In genomic region chr22:48077699-48078098, GRCh38 we compare ENCODE assay signal across 31 cellular contexts.
"Had no signal": no experiment of that assay in that cellular context is flagged by ENCODE, and none has a peak within 500 bp of the region (broad histone marks: within the 10 kb centered on the region; RNA-seq: fewer than 3 reads in every experiment).

No MANE protein-coding gene starts in this region.

- H3K27me3 Mint-ChIP-seq: activated B cell treated with CpG ODN at 0.5 μM for 24 hours had no signal

- H3K27ac Mint-ChIP-seq: activated B cell treated with CpG ODN at 0.5 μM for 24 hours; activated CD8-positive, alpha-beta T cell treated with anti-CD3 and anti-CD28 coated beads for 36 hours; activated naive CD4-positive, alpha-beta T cell treated with anti-CD3 and anti-CD28 coated beads for 36 hours; activated naive CD4-positive, alpha-beta T cell treated with anti-CD3 and anti-CD28 coated beads, Interleukin-2, amount 50 U/mL, for 24 hours; activated naive CD8-positive, alpha-beta T cell treated with anti-CD3 and anti-CD28 coated beads for 36 hours; activated naive CD8-positive, alpha-beta T cell treated with anti-CD3 and anti-CD28 coated beads, Interleukin-2, amount 50 U/mL, for 24 hours; activated T-helper 17 cell treated with anti-CD3 and anti-CD28 coated beads, Interleukin-2, amount 50 U/mL, for 72 hours; endodermal cell; T-helper 17 cell; T-helper 2 cell treated with Interferon-gamma antibody and Interleukin-4, amounts not matched to agents 5 μg/mL and 100 μg/mL, for 36 hours had no signal

- H3K4me1 ChIP-seq: adrenal gland, body of pancreas had no signal

- H3K27me3 ChIP-seq: adrenal gland, body of pancreas had no signal

- H3K9me3 ChIP-seq: adrenal gland, body of pancreas had no signal

- DNase-seq: activated B cell treated with CpG ODN at 0.5 μM for 24 hours; activated CD4-positive, alpha-beta T cell treated with anti-CD3 and anti-CD28 coated beads for 48 hours; activated CD4-positive, alpha-beta T cell treated with anti-CD3 and anti-CD28 coated beads, Interleukin-2, amount 50 U/mL, for 1 hour; activated CD4-positive, alpha-beta T cell treated with anti-CD3 and anti-CD28 coated beads, Interleukin-2, amount 50 U/mL, for 48 hours; activated CD8-positive, alpha-beta memory T cell treated with anti-CD3 and anti-CD28 coated beads for 24 hours; activated CD8-positive, alpha-beta T cell treated with anti-CD3 and anti-CD28 coated beads for 36 hours; activated effector memory CD4-positive, alpha-beta T cell treated with Interleukin-2 at 50 U/mL for 16 hours; activated gamma-delta T cell treated with Interleukin-2 at 50 U/mL for 16 hours; activated naive CD4-positive, alpha-beta T cell treated with anti-CD3 and anti-CD28 coated beads for 36 hours; activated naive CD8-positive, alpha-beta T cell treated with anti-CD3 and anti-CD28 coated beads for 36 hours; activated naive CD8-positive, alpha-beta T cell treated with anti-CD3 and anti-CD28 coated beads, Interleukin-2, amount 50 U/mL, for 24 hours; activated T-cell treated with anti-CD3 and anti-CD28 coated beads, Interleukin-2, amount 50 U/mL, for 4 hours; adrenal gland; amygdala; aorta; body of pancreas; caudate nucleus; cortex of kidney; effector memory CD4-positive, alpha-beta T cell; endodermal cell; foreskin fibroblast; head of caudate nucleus; T-helper 1 cell; T-helper 17 cell; T1000; WERI-Rb-1 had no signal

- H3K27ac ChIP-seq: adrenal gland, body of pancreas, WERI-Rb-1 had no signal

- ATAC-seq: activated CD4-positive, CD25-positive, alpha-beta regulatory T cell treated with anti-CD3 and anti-CD28 coated beads, Interleukin-2, amount 50 U/mL, for 24 hours; activated CD8-positive, alpha-beta T cell treated with anti-CD3 and anti-CD28 coated beads for 36 hours; activated naive CD8-positive, alpha-beta T cell treated with anti-CD3 and anti-CD28 coated beads, Interleukin-2, amount 50 U/mL, for 24 hours; activated T-cell treated with anti-CD3 and anti-CD28 coated beads, Interleukin-2, amount 50 U/mL, for 4 hours; activated T-helper 17 cell treated with anti-CD3 and anti-CD28 coated beads, Interleukin-2, amount 50 U/mL, for 72 hours; body of pancreas; esophagus mucosa; T-helper 17 cell had no signal

- H3K36me3 ChIP-seq: adrenal gland, WERI-Rb-1 had no signal

- H3K4me3 ChIP-seq: adrenal gland, body of pancreas had no signal

- H3K4me3 Mint-ChIP-seq: activated B cell treated with CpG ODN at 0.5 μM for 24 hours; activated CD8-positive, alpha-beta T cell treated with anti-CD3 and anti-CD28 coated beads for 36 hours; activated naive CD4-positive, alpha-beta T cell treated with anti-CD3 and anti-CD28 coated beads for 36 hours; activated naive CD4-positive, alpha-beta T cell treated with anti-CD3 and anti-CD28 coated beads, Interleukin-2, amount 50 U/mL, for 24 hours; activated naive CD8-positive, alpha-beta T cell treated with anti-CD3 and anti-CD28 coated beads for 36 hours; activated naive CD8-positive, alpha-beta T cell treated with anti-CD3 and anti-CD28 coated beads, Interleukin-2, amount 50 U/mL, for 24 hours; activated T-cell treated with anti-CD3 and anti-CD28 coated beads, Interleukin-2, amount 50 U/mL, for 4 hours; activated T-helper 17 cell treated with anti-CD3 and anti-CD28 coated beads, Interleukin-2, amount 50 U/mL, for 72 hours; endodermal cell; T-helper 17 cell; T-helper 2 cell treated with Interferon-gamma antibody and Interleukin-4, amounts not matched to agents 5 μg/mL and 100 μg/mL, for 36 hours had no signal

- H3K36me3 Mint-ChIP-seq: activated naive CD4-positive, alpha-beta T cell treated with anti-CD3 and anti-CD28 coated beads, Interleukin-2, amount 50 U/mL, for 24 hours; activated naive CD8-positive, alpha-beta T cell treated with anti-CD3 and anti-CD28 coated beads for 36 hours had no signal

- H3K9me3 Mint-ChIP-seq: activated B cell treated with CpG ODN at 0.5 μM for 24 hours; activated CD8-positive, alpha-beta T cell treated with anti-CD3 and anti-CD28 coated beads for 36 hours; activated naive CD4-positive, alpha-beta T cell treated with anti-CD3 and anti-CD28 coated beads for 36 hours; activated naive CD4-positive, alpha-beta T cell treated with anti-CD3 and anti-CD28 coated beads, Interleukin-2, amount 50 U/mL, for 24 hours; activated naive CD8-positive, alpha-beta T cell treated with anti-CD3 and anti-CD28 coated beads for 36 hours; activated naive CD8-positive, alpha-beta T cell treated with anti-CD3 and anti-CD28 coated beads, Interleukin-2, amount 50 U/mL, for 24 hours; activated T-cell treated with anti-CD3 and anti-CD28 coated beads, Interleukin-2, amount 50 U/mL, for 4 hours; activated T-helper 17 cell treated with anti-CD3 and anti-CD28 coated beads, Interleukin-2, amount 50 U/mL, for 72 hours; T-helper 2 cell treated with Interferon-gamma antibody and Interleukin-4, amounts not matched to agents 5 μg/mL and 100 μg/mL, for 36 hours had no signal

- H3K4me1 Mint-ChIP-seq: activated naive CD4-positive, alpha-beta T cell treated with anti-CD3 and anti-CD28 coated beads, Interleukin-2, amount 50 U/mL, for 24 hours; activated naive CD8-positive, alpha-beta T cell treated with anti-CD3 and anti-CD28 coated beads for 36 hours; activated T-helper 17 cell treated with anti-CD3 and anti-CD28 coated beads, Interleukin-2, amount 50 U/mL, for 72 hours had no signal
